In genomic region chr21:20527691-20528090, GRCh38 we compare ENCODE assay signal across 18 cellular contexts.
"Had no signal": no experiment of that assay in that cellular context is flagged by ENCODE, and none has a peak within 500 bp of the region (broad histone marks: within the 10 kb centered on the region; RNA-seq: fewer than 3 reads in every experiment).

No MANE protein-coding gene starts in this region.

- H3K9me3 ChIP-seq: breast epithelium, esophagus muscularis mucosa, upper lobe of left lung had no signal

- H3K36me3 ChIP-seq: breast epithelium, esophagus muscularis mucosa, spleen, upper lobe of left lung had no signal

- H3K4me3 ChIP-seq: breast epithelium, esophagus muscularis mucosa, hepatocyte, spleen, upper lobe of left lung had no signal

- H3K27me3 ChIP-seq: breast epithelium, esophagus muscularis mucosa, hepatocyte, spleen, upper lobe of left lung had no signal

- DNase-seq: activated CD4-positive, alpha-beta memory T cell treated with anti-CD3 and anti-CD28 coated beads for 36 hours; activated CD4-positive, alpha-beta T cell treated with anti-CD3 and anti-CD28 coated beads for 48 hours; activated effector memory CD4-positive, alpha-beta T cell treated with Interleukin-2 at 50 U/mL for 16 hours; activated naive CD4-positive, alpha-beta T cell treated with anti-CD3 and anti-CD28 coated beads for 36 hours; activated naive CD8-positive, alpha-beta T cell treated with anti-CD3 and anti-CD28 coated beads, Interleukin-2, amount 10 ng/mL, durations not matched to agents 7 days and 5 days; activated T-cell treated with anti-CD3 and anti-CD28 coated beads, Interleukin-2, amount 50 U/mL, for 72 hours; amniotic stem cell; effector memory CD4-positive, alpha-beta T cell; glutamatergic neuron; kidney glomerular epithelial cell; spleen; stimulated activated CD4-positive, alpha-beta T cell treated with anti-CD3 and anti-CD28 coated beads, Interleukin-4, amount 100 ng/mL, for 24 hours; stimulated activated naive CD4-positive, alpha-beta T cell treated with Interleukin-2 at 50 U/mL for 16 hours; upper lobe of left lung had no signal

- ATAC-seq: activated T-cell treated with anti-CD3 and anti-CD28 coated beads, Interleukin-2, amount 50 U/mL, for 72 hours; natural killer cell treated with Interleukin-12 subunit alpha and Interleukin-12 subunit beta and Interleukin-15 and Interleukin-18, amount 100 ng/mL, for 72 hours had no signal
